In genomic region chr6:2866183-2866846, GRCh38 we compare ENCODE assay signal across 9 cellular contexts. TPM values are rescaled to one million over a fixed set of nuclear protein-coding genes. Genes with fewer than 3 reads are reported as not detected.
DNase-seq lines count a peak whose midpoint lies in the region; ATAC-seq and TF ChIP-seq lines count a peak whose summit lies in the region.
"Had no signal": no experiment of that assay in that cellular context is flagged by ENCODE, and none has a peak within 500 bp of the region (broad histone marks: within the 10 kb centered on the region; RNA-seq: fewer than 3 reads in every experiment).

No MANE protein-coding gene starts in this region.

- CTCF ChIA-PET in activated B cell treated with CpG ODN at 0.5 μM for 24 hours (lab: Charles Lee): interaction anchor here (1.1 to 5.3 kb wide), 10 partner anchors 9 to 123 kb away, joined by 3 to 37 read pairs (median 6); partner anchors contain the start of gene SERPINB9

- H3K27ac Mint-ChIP-seq in activated B cell treated with CpG ODN at 0.5 μM for 24 hours: peak overlapping the region; percentile 91

- peak overlapping the region; percentile 72 for H3K4me3 Mint-ChIP-seq in activated B cell treated with CpG ODN at 0.5 μM for 24 hours

- ATAC-seq in HG02852 (IDR thresholded peaks at IDR 0.05; ENCODE audit: unreplicated experiment) (peak; percentile 31), activated B cell treated with CpG ODN at 0.5 μM for 24 hours (ENCODE audit: low read depth) (peak; percentile 59)

- DNase-seq in activated B cell treated with CpG ODN at 0.5 μM for 24 hours: no peak
- DNase-seq in renal cortical epithelial cell (ENCODE audit: low read depth): peak; percentile 95
- DNase-seq in D341Med (ENCODE audit: low spot score): no peak
- no peak for DNase-seq in NCI-H1105 (lab: John Stamatoyannopoulos, UW)
- DNase-seq in NCI-H2081 (lab: John Stamatoyannopoulos, UW): no peak
- DNase-seq in C1 segment of cervical spinal cord (lab: John Stamatoyannopoulos, UW): no peak
- DNase-seq: activated CD4-positive, alpha-beta T cell treated with anti-CD3 and anti-CD28 coated beads, Interleukin-2, amount 50 U/mL, for 48 hours had no signal

- peaks cover 2% of the 10 kb centered on the region for H3K9me3 Mint-ChIP-seq in activated B cell treated with CpG ODN at 0.5 μM for 24 hours

- no peak for TF ChIP-seq CTCF in activated B cell treated with CpG ODN at 0.5 μM for 24 hours (IDR thresholded peaks at IDR 0.05)

- peaks cover 12% of the 10 kb centered on the region for H3K36me3 Mint-ChIP-seq in activated B cell treated with CpG ODN at 0.5 μM for 24 hours (ENCODE audit: low read depth)

- peaks cover 83% of the 10 kb centered on the region for H3K4me1 Mint-ChIP-seq in activated B cell treated with CpG ODN at 0.5 μM for 24 hours

- TF ChIP-seq POLR2A in GM19193 (IDR thresholded peaks at IDR 0.05; ENCODE audit: extremely low read depth, insufficient read depth, insufficient read length): peak; percentile 46

- no peaks in the 10 kb centered on the region for H3K27me3 Mint-ChIP-seq in activated B cell treated with CpG ODN at 0.5 μM for 24 hours

- POLR2A ChIA-PET in activated B cell treated with CpG ODN at 0.5 μM for 24 hours (lab: Charles Lee): interaction anchor here (0.6 to 6.7 kb wide), 16 partner anchors 10 to 130 kb away, joined by 3 to 93 read pairs (median 5); partner anchors contain the start of genes SERPINB1 and SERPINB9

- intact Hi-C loops in activated B cell treated with CpG ODN at 0.5 μM for 24 hours (cut with micrococcal nuclease): loop anchor here (1.0 to 2.0 kb wide), 5 partner anchors 9 to 45 kb away; no protein-coding TSS in a partner anchor

RNA-seq across cellular contexts. Expression of gene SERPINB1, which starts 24.7 kb away (rescaled TPM):
- total RNA-seq in activated B cell treated with CpG ODN at 0.5 μM for 24 hours (59.9 and 60.5 TPM in 2 replicates), renal cortical epithelial cell (43.6 and 79.7 TPM in 2 replicates)

RNA-seq across cellular contexts. Expression of gene SERPINB9, which starts 36.8 kb away (rescaled TPM):
- 142 and 149 TPM in 2 replicates for total RNA-seq in activated B cell treated with CpG ODN at 0.5 μM for 24 hours
- total RNA-seq in renal cortical epithelial cell: 6.0 and 12.2 TPM in 2 replicates

Comparison
In these comparisons a context has a peak if more than half of its experiments do, and no peak if none do; other contexts are left out.
1. RNA of gene SERPINB9, which starts 36.8 kb away (total RNA-seq): 142 to 149 TPM in activated B cell treated with CpG ODN at 0.5 μM for 24 hours; 6.0 to 12.2 TPM in renal cortical epithelial cell; every median in the first group is over 10 times any median in the second.